16 cellular contexts compared by ENCODE assay signal in genomic region chr12:87384226-87384625, GRCh38.
DNase-seq lines count a peak whose midpoint lies in the region; ATAC-seq and TF ChIP-seq lines count a peak whose summit lies in the region.
"Had no signal": no experiment of that assay in that cellular context is flagged by ENCODE, and none has a peak within 500 bp of the region (broad histone marks: within the 10 kb centered on the region; RNA-seq: fewer than 3 reads in every experiment).

No MANE protein-coding gene starts in this region.

- no peak overlapping the region for H3K14ac ChIP-seq in trophoblast cell (ENCODE audit: low read length)

- DNase-seq in SK-N-SH = no peak
- no peak for DNase-seq in hepatocyte (ENCODE audit: low spot score)
- DNase-seq in trophoblast cell = no peak
- no peak for DNase-seq in mucosa of gallbladder (ENCODE audit: low spot score)
- DNase-seq: 8988T; CD4-positive, alpha-beta memory T cell; DMS153; DMS79; GDM1; HCEC 1CT; HFFc6 had no signal

- H3K4me3 ChIP-seq in SK-N-SH (ENCODE audit: low read depth in 2 of 2, low read length in 1 of 2) (no peak overlapping the region), hepatocyte (no peak overlapping the region), trophoblast cell (ENCODE audit: low read depth, low read length) (no peak overlapping the region)
- H3K4me3 ChIP-seq: BLaER1, GM23338 had no signal

- H3K23ac ChIP-seq in trophoblast cell (ENCODE audit: low read length) = no peak overlapping the region

- H3K9me2 ChIP-seq in SK-N-SH (no peaks in the 10 kb centered on the region), hepatocyte (replicated peaks; ENCODE audit: insufficient read depth) (no peaks in the 10 kb centered on the region)

- H4K20me1 ChIP-seq in SK-N-SH (ENCODE audit: insufficient read depth) = no peaks in the 10 kb centered on the region
- no peaks in the 10 kb centered on the region for H4K20me1 ChIP-seq in hepatocyte (ENCODE audit: insufficient read depth, poor library complexity, severe bottlenecking)
- H4K20me1 ChIP-seq: BLaER1 had no signal

- H4K91ac ChIP-seq in trophoblast cell (ENCODE audit: low read depth, low read length) = no peak overlapping the region

- TF ChIP-seq CTCF in SK-N-SH (IDR thresholded peaks at IDR 0.05) (no peak), hepatocyte (IDR thresholded peaks at IDR 0.05; ENCODE audit: poor library complexity) (no peak)

- H3K9ac ChIP-seq in SK-N-SH (no peak overlapping the region), trophoblast cell (ENCODE audit: low read length) (no peak overlapping the region)
- H3K9ac ChIP-seq: BLaER1 had no signal

- POLR2A ChIA-PET in SK-N-SH (lab: Yijun Ruan, JAX) = no interaction called here

- no peak for ATAC-seq in SK-N-SH treated with all-trans-retinoic acid at 6 μM for 48 hours
- ATAC-seq in HG02642 (IDR thresholded peaks at IDR 0.05; ENCODE audit: poor library complexity, unreplicated experiment) = no peak
- ATAC-seq in GM18519 (IDR thresholded peaks at IDR 0.05; ENCODE audit: low FRiP score, unreplicated experiment) = no peak

- H3K4ac ChIP-seq in trophoblast cell (ENCODE audit: low read depth, low read length) = no peak overlapping the region

- H3K18ac ChIP-seq in trophoblast cell (ENCODE audit: low read length) = no peak overlapping the region

- 79% methylated on average over 3 of the region's 3 CpGs for WGBS in SK-N-SH (ENCODE audit: low lambda C conversion rate)
- WGBS in hepatocyte (ENCODE audit: low lambda C conversion rate, missing lambda C conversion rate) = 48% methylated on average over 3 of the region's 3 CpGs
- WGBS in trophoblast cell (ENCODE audit: extremely low coverage, insufficient coverage, insufficient read length) = no CpG with 5 or more reads among the region's 3 CpGs

- H3K4me2 ChIP-seq in SK-N-SH = no peak overlapping the region
- H3K4me2 ChIP-seq in hepatocyte = peak overlapping the region; percentile 16
- H3K4me2 ChIP-seq in trophoblast cell (ENCODE audit: low read length) = no peak overlapping the region
- H3K4me2 ChIP-seq: GM23338 had no signal

- no peak for TF ChIP-seq EP300 in SK-N-SH (IDR thresholded peaks at IDR 0.05; ENCODE audit: borderline replicate concordance in 1 of 2, low read depth in 1 of 2, low read length in 1 of 2)

- H2AK5ac ChIP-seq in trophoblast cell (ENCODE audit: low read length) = no peak overlapping the region

- no peak overlapping the region for H4K8ac ChIP-seq in trophoblast cell (ENCODE audit: low read depth, low read length)

- no peak overlapping the region for H2BK5ac ChIP-seq in trophoblast cell (ENCODE audit: low read depth, low read length, poor library complexity)

- H3K79me2 ChIP-seq in SK-N-SH (ENCODE audit: insufficient read depth) (no peaks in the 10 kb centered on the region), hepatocyte (no peaks in the 10 kb centered on the region), trophoblast cell (ENCODE audit: control insufficient read depth, insufficient read depth, low read length, poor library complexity) (no peaks in the 10 kb centered on the region)

- no peaks in the 10 kb centered on the region for H3F3A ChIP-seq in SK-N-SH (replicated peaks; ENCODE audit: insufficient read depth)

- H3K36me3 ChIP-seq in SK-N-SH (replicated peaks in 1 of 2; ENCODE audit: control insufficient read depth in 1 of 2, insufficient read depth in 2 of 2, low read length in 1 of 2) (no peaks in the 10 kb centered on the region), hepatocyte (replicated peaks; ENCODE audit: insufficient read depth, low read depth) (no peaks in the 10 kb centered on the region), trophoblast cell (ENCODE audit: control insufficient read depth in 1 of 2, insufficient read depth in 2 of 2, low read length in 2 of 2) (no peaks in the 10 kb centered on the region)
- H3K36me3 ChIP-seq: BLaER1 had no signal

- H2AFZ ChIP-seq in SK-N-SH (ENCODE audit: low read depth) = peak overlapping the region; percentile 49; the same call in 1 of the 2 replicates
- no peak overlapping the region for H2AFZ ChIP-seq in hepatocyte
- H2AFZ ChIP-seq in trophoblast cell (ENCODE audit: insufficient read depth, low read length, poor library complexity) = no peak overlapping the region
- H2AFZ ChIP-seq: GM23338 had no signal

- no peak for TF ChIP-seq RAD21 in SK-N-SH (IDR thresholded peaks at IDR 0.05; ENCODE audit: low read length)

- H3K27ac ChIP-seq in SK-N-SH (ENCODE audit: low read depth in 2 of 2, low read length in 1 of 2) = no peak overlapping the region
- peak overlapping the region; percentile 21 for H3K27ac ChIP-seq in hepatocyte
- peak overlapping the region; percentile 27 for H3K27ac ChIP-seq in trophoblast cell (ENCODE audit: low read depth, low read length)
- H3K27ac ChIP-seq: BLaER1 had no signal

- peaks cover 4% of the 10 kb centered on the region for H3K79me1 ChIP-seq in trophoblast cell (ENCODE audit: low read length)

- no peak overlapping the region for H2BK12ac ChIP-seq in trophoblast cell (ENCODE audit: low read length)

- no peaks in the 10 kb centered on the region for H3K4me1 ChIP-seq in SK-N-SH (ENCODE audit: control insufficient read depth in 1 of 2, insufficient read depth in 2 of 2, low read depth in 1 of 2, low read length in 1 of 2)
- peaks cover 14% of the 10 kb centered on the region for H3K4me1 ChIP-seq in hepatocyte (ENCODE audit: insufficient read depth)
- H3K4me1 ChIP-seq in trophoblast cell (ENCODE audit: control insufficient read depth in 1 of 2, insufficient read depth in 2 of 2, low read length in 2 of 2) = peaks cover 0 to 4% of the 10 kb centered on the region in 2 experiments

- CTCF ChIA-PET in SK-N-SH (lab: Yijun Ruan, JAX) = no interaction called here

- H4K12ac ChIP-seq in trophoblast cell (ENCODE audit: low read depth, low read length) = no peak overlapping the region

- H3K9me3 ChIP-seq in SK-N-SH = no peaks in the 10 kb centered on the region
- no peaks in the 10 kb centered on the region for H3K9me3 ChIP-seq in hepatocyte (ENCODE audit: low read depth)
- no peaks in the 10 kb centered on the region for H3K9me3 ChIP-seq in trophoblast cell (ENCODE audit: insufficient read depth, low read depth, low read length)
- H3K9me3 ChIP-seq: BLaER1 had no signal

- no peaks in the 10 kb centered on the region for H3K27me3 ChIP-seq in SK-N-SH (ENCODE audit: insufficient read depth)
- no peaks in the 10 kb centered on the region for H3K27me3 ChIP-seq in hepatocyte
- H3K27me3 ChIP-seq in trophoblast cell (ENCODE audit: insufficient read depth, low read length) = no peaks in the 10 kb centered on the region
- H3K27me3 ChIP-seq: BLaER1 had no signal

- no peak overlapping the region for H2BK120ac ChIP-seq in trophoblast cell (ENCODE audit: insufficient read depth, low read length, poor library complexity)

TF ChIP-seq in SK-N-SH, 30 proteins besides CTCF, POLR2A, EP300 and RAD21 (continues in another document):
- no peak for TF ChIP-seq YY1 (IDR thresholded peaks at IDR 0.05; ENCODE audit: low read depth)
- TF ChIP-seq SIN3A (IDR thresholded peaks at IDR 0.05; ENCODE audit: borderline replicate concordance, low read depth, low read length) = no peak
- TF ChIP-seq MXI1 (IDR thresholded peaks at IDR 0.05; ENCODE audit: low read depth, low read length) = no peak
- TF ChIP-seq TEAD4 (IDR thresholded peaks at IDR 0.05; ENCODE audit: borderline replicate concordance, insufficient read depth) = no peak
- no peak for TF ChIP-seq USF2 (IDR thresholded peaks at IDR 0.05; ENCODE audit: borderline replicate concordance, low read depth, low read length)
- no peak for TF ChIP-seq FOXM1 (IDR thresholded peaks at IDR 0.05; ENCODE audit: low read depth)
- TF ChIP-seq RFX5 (IDR thresholded peaks at IDR 0.05; ENCODE audit: low read length) = no peak
- no peak for TF ChIP-seq GABPA (IDR thresholded peaks at IDR 0.05; ENCODE audit: low read depth)

TF ChIP-seq in SK-N-SH treated with all-trans-retinoic acid at 6 μM for 48 hours, 23 proteins besides CTCF, POLR2A, EP300 and RAD21:
- no peak for TF ChIP-seq ISL1 (CRISPR knock-in tag; IDR thresholded peaks at IDR 0.05)
- TF ChIP-seq TCF4 (CRISPR knock-in tag; IDR thresholded peaks at IDR 0.05; ENCODE audit: borderline replicate concordance) = no peak
- no peak for TF ChIP-seq GLIS3 (CRISPR knock-in tag; IDR thresholded peaks at IDR 0.05)
- TF ChIP-seq POU6F1 (CRISPR knock-in tag; IDR thresholded peaks at IDR 0.05; ENCODE audit: borderline replicate concordance, low read depth) = no peak
- no peak for TF ChIP-seq OSR1 (CRISPR knock-in tag; IDR thresholded peaks at IDR 0.05)
- TF ChIP-seq CSRNP3 (CRISPR knock-in tag; IDR thresholded peaks at IDR 0.05) = no peak
- no peak for TF ChIP-seq BACH2 (CRISPR knock-in tag; IDR thresholded peaks at IDR 0.05; ENCODE audit: borderline replicate concordance)
- no peak for TF ChIP-seq ZFP3 (CRISPR knock-in tag; IDR thresholded peaks at IDR 0.05)
- TF ChIP-seq ZNF70 (CRISPR knock-in tag; IDR thresholded peaks at IDR 0.05) = no peak

Comparison
In these comparisons a context has a peak if more than half of its experiments do, and no peak if none do; other contexts are left out.
1. H3K27ac ChIP-seq: peak in hepatocyte (single experiment) and trophoblast cell (single experiment); none in SK-N-SH (0 of 2).